ENCODE assay signal across 2 cellular contexts in genomic region chr2:227493524-227493923, GRCh38.
TF ChIP-seq lines count a peak whose summit lies in the region.

No MANE protein-coding gene starts in this region.

TF ChIP-seq in HCT116, 20 proteins besides CTCF, POLR2A, EP300 and RAD21:
- TF ChIP-seq SRF (IDR thresholded peaks at IDR 0.05; ENCODE audit: low read depth) = no peak
- no peak for TF ChIP-seq ATF3 (IDR thresholded peaks at IDR 0.05)
- TF ChIP-seq POLR2AphosphoS5 (IDR thresholded peaks at IDR 0.05; ENCODE audit: low read depth, low read length) = no peak
- TF ChIP-seq CEBPB (IDR thresholded peaks at IDR 0.05; ENCODE audit: low read depth) = no peak
- TF ChIP-seq REST (IDR thresholded peaks at IDR 0.05; ENCODE audit: low read depth) = no peak
- TF ChIP-seq TCF7L2 (IDR thresholded peaks at IDR 0.05; ENCODE audit: borderline replicate concordance, extremely low read depth, insufficient read depth, insufficient read length) = no peak
- TF ChIP-seq SP1 (IDR thresholded peaks at IDR 0.05; ENCODE audit: low read depth) = no peak

TF ChIP-seq in GM12878, 131 proteins besides CTCF, POLR2A, EP300 and RAD21:
- TF ChIP-seq TCF7 (IDR thresholded peaks at IDR 0.05; ENCODE audit: borderline replicate concordance) (no peak), HDAC6 (IDR thresholded peaks at IDR 0.05; ENCODE audit: unreplicated experiment) (no peak), SIX5 (IDR thresholded peaks at IDR 0.05; ENCODE audit: low read depth, low read length, severe bottlenecking) (no peak), ZNF622 (IDR thresholded peaks at IDR 0.05) (no peak), IKZF1 (conservative IDR thresholded peaks at IDR 0.05) (no peak)
